9 cellular contexts compared by ENCODE assay signal in the genomic region with DNA sequence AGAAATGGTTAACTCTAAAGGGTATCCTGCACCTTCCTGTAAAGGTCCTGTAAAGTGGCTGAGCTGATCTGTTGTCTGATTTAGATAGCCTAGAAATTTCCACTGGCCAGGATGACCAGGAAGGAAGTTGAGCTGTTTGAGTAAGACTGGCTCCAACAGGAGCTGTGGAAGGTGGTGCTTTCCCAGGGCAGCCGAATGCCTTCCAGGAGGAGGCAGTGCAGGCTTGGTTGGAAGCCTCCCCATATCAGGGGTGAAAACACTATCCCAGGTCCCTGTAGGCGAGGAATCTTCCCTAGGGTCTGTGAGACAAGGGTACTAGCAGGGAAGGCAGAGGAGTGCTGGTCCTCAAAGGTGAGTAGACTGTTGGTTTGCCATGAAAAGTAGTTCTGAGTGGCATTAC.
DNase-seq lines count a peak whose midpoint lies in the region; ATAC-seq, FAIRE-seq and TF ChIP-seq lines count a peak whose summit lies in the region.
"Had no signal": no experiment of that assay in that cellular context is flagged by ENCODE, and none has a peak within 500 bp of the region (broad histone marks: within the 10 kb centered on the region; RNA-seq: fewer than 3 reads in every experiment).

No MANE protein-coding gene starts in this region.

- no peak for TF ChIP-seq POLR2A in endothelial cell of umbilical vein (IDR thresholded peaks at IDR 0.05; ENCODE audit: low read depth, low read length)

- peak; percentile 91 for FAIRE-seq in endothelial cell of umbilical vein (lab: Jason Lieb, UNC)

- H3K4me3 ChIP-seq in BJ (ENCODE audit: low read depth, low read length) (no peak overlapping the region), endothelial cell of umbilical vein (replicated peaks in 1 of 3; ENCODE audit: insufficient read depth in 1 of 3, low read depth in 1 of 3, low read length in 3 of 3) (no peak overlapping the region)
- H3K4me3 ChIP-seq in naive thymus-derived CD4-positive, alpha-beta T cell (ENCODE audit: low read length): no peak overlapping the region

- H3K9me3 Mint-ChIP-seq in naive thymus-derived CD4-positive, alpha-beta T cell: no peaks in the 10 kb centered on the region
- no peaks in the 10 kb centered on the region for H3K9me3 Mint-ChIP-seq in CD4-positive, alpha-beta T cell

- H3K27me3 Mint-ChIP-seq in naive thymus-derived CD4-positive, alpha-beta T cell: peaks cover 0 to 21% (median 0%) of the 10 kb centered on the region in 5 donors
- H3K27me3 Mint-ChIP-seq in CD4-positive, alpha-beta T cell: no peaks in the 10 kb centered on the region

- H4K20me1 ChIP-seq in endothelial cell of umbilical vein (replicated peaks; ENCODE audit: control insufficient read depth, extremely low read depth, insufficient read depth, low read length): no peaks in the 10 kb centered on the region

- H3K9me1 ChIP-seq in endothelial cell of umbilical vein (replicated peaks; ENCODE audit: control insufficient read depth, extremely low read depth, insufficient read depth, low read length): no peaks in the 10 kb centered on the region

- POLR2A ChIA-PET in BJ (lab: Charles Lee): no interaction called here
- POLR2A ChIA-PET in endothelial cell of umbilical vein (lab: Charles Lee): no interaction called here
- POLR2A ChIA-PET in naive thymus-derived CD4-positive, alpha-beta T cell (lab: Charles Lee): no interaction called here
- POLR2A ChIA-PET in CD4-positive, alpha-beta T cell (lab: Charles Lee): interaction anchor here (0.9 kb wide), 1 partner anchor 14 kb away, joined by 3 read pairs; no protein-coding TSS in a partner anchor

- H3K4me3 Mint-ChIP-seq in naive thymus-derived CD4-positive, alpha-beta T cell: no peak overlapping the region
- no peak overlapping the region for H3K4me3 Mint-ChIP-seq in CD4-positive, alpha-beta T cell

- intact Hi-C loops in endothelial cell of umbilical vein (cut with micrococcal nuclease): loop anchor here (1.0 kb wide), 2 partner anchors 98 to 119 kb away; partner anchors contain the start of gene LIX1
- intact Hi-C loops in naive thymus-derived CD4-positive, alpha-beta T cell (cut with micrococcal nuclease): no loop called here
- intact Hi-C loops in CD4-positive, alpha-beta T cell (cut with DNase I, micrococcal nuclease): no loop called here

- peaks cover 5% of the 10 kb centered on the region for H3K4me1 ChIP-seq in endothelial cell of umbilical vein (ENCODE audit: control insufficient read depth, extremely low read depth, insufficient read depth, low read length)
- H3K4me1 ChIP-seq in naive thymus-derived CD4-positive, alpha-beta T cell (ENCODE audit: control insufficient read depth in 2 of 2, insufficient read depth in 2 of 2, low read length in 2 of 2): no peaks in the 10 kb centered on the region

- dilution Hi-C loops in endothelial cell of umbilical vein (cut with MboI; ENCODE audit: extremely low pct_ligation_motif_present, low sequenced_read_pairs): no loop called here

- no peak overlapping the region for H3K9ac ChIP-seq in endothelial cell of umbilical vein (replicated peaks; ENCODE audit: extremely low read depth, insufficient read depth, low read length)

- ATAC-seq in naive thymus-derived CD4-positive, alpha-beta T cell: peak; percentile 16
- no peak for ATAC-seq in HG03196 (IDR thresholded peaks at IDR 0.05; ENCODE audit: unreplicated experiment)
- no peak for ATAC-seq in CD4-positive, alpha-beta T cell (ENCODE audit: poor library complexity)
- ATAC-seq in GM21447 (IDR thresholded peaks at IDR 0.05; ENCODE audit: unreplicated experiment): no peak

- H3K27ac ChIP-seq in endothelial cell of umbilical vein (ENCODE audit: insufficient read depth, low read depth, low read length): no peak overlapping the region
- no peak overlapping the region for H3K27ac ChIP-seq in naive thymus-derived CD4-positive, alpha-beta T cell (ENCODE audit: low read depth, low read length)
- no peak overlapping the region for H3K27ac ChIP-seq in CD4-positive, alpha-beta T cell (ENCODE audit: low read depth, low read length)

- peaks cover 0 to 4% (median 0%) of the 10 kb centered on the region in 7 donors for H3K4me1 Mint-ChIP-seq in naive thymus-derived CD4-positive, alpha-beta T cell
- H3K4me1 Mint-ChIP-seq in CD4-positive, alpha-beta T cell (ENCODE audit: low read depth): no peaks in the 10 kb centered on the region

- no peaks in the 10 kb centered on the region for H3K36me3 Mint-ChIP-seq in naive thymus-derived CD4-positive, alpha-beta T cell
- H3K36me3 Mint-ChIP-seq in CD4-positive, alpha-beta T cell (ENCODE audit: low read depth): no peaks in the 10 kb centered on the region

- H3K27ac Mint-ChIP-seq in naive thymus-derived CD4-positive, alpha-beta T cell: no peak overlapping the region
- no peak overlapping the region for H3K27ac Mint-ChIP-seq in CD4-positive, alpha-beta T cell

- TF ChIP-seq CTCF in BJ (IDR thresholded peaks at IDR 0.05; ENCODE audit: insufficient read depth, low read depth, low read length) (peak; percentile 21; the same call in 1 of the 2 replicates), LNCAP (IDR thresholded peaks at IDR 0.05) (peak; percentile 52), endothelial cell of umbilical vein (IDR thresholded peaks at IDR 0.05; ENCODE audit: extremely low read depth in 1 of 2, insufficient read depth in 1 of 2, low read depth in 1 of 2, low read length in 2 of 2) (peak; percentile 28 to 55)
- no peak for TF ChIP-seq CTCF in CD4-positive, alpha-beta T cell (IDR thresholded peaks at IDR 0.05)

- H3K36me3 ChIP-seq in BJ (ENCODE audit: control insufficient read depth, insufficient read depth, low read length) (no peaks in the 10 kb centered on the region), endothelial cell of umbilical vein (ENCODE audit: control insufficient read depth in 2 of 2, extremely low read depth in 1 of 2, insufficient read depth in 2 of 2, low read length in 2 of 2) (no peaks in the 10 kb centered on the region)
- no peaks in the 10 kb centered on the region for H3K36me3 ChIP-seq in naive thymus-derived CD4-positive, alpha-beta T cell (ENCODE audit: control insufficient read depth in 2 of 3, insufficient read depth in 3 of 3, low read length in 3 of 3)

- no peaks in the 10 kb centered on the region for H3K9me3 ChIP-seq in endothelial cell of umbilical vein (replicated peaks; ENCODE audit: control insufficient read depth, insufficient read depth, low read length)
- no peaks in the 10 kb centered on the region for H3K9me3 ChIP-seq in naive thymus-derived CD4-positive, alpha-beta T cell (ENCODE audit: control insufficient read depth in 2 of 3, low read length in 3 of 3)
- no peaks in the 10 kb centered on the region for H3K9me3 ChIP-seq in CD4-positive, alpha-beta T cell (ENCODE audit: control insufficient read depth, low read length)

- H3K27me3 ChIP-seq in BJ (ENCODE audit: control insufficient read depth, insufficient read depth, low read length) (peaks cover 1% of the 10 kb centered on the region; the same call in 1 of the 2 replicates), endothelial cell of umbilical vein (ENCODE audit: control insufficient read depth in 2 of 2, insufficient read depth in 2 of 2, low read length in 2 of 2) (peaks cover 2 to 15% of the 10 kb centered on the region in 2 experiments)
- no peaks in the 10 kb centered on the region for H3K27me3 ChIP-seq in naive thymus-derived CD4-positive, alpha-beta T cell (ENCODE audit: control insufficient read depth in 2 of 2, insufficient read depth in 2 of 2, low read length in 2 of 2)
- no peaks in the 10 kb centered on the region for H3K27me3 ChIP-seq in CD4-positive, alpha-beta T cell (ENCODE audit: control insufficient read depth, insufficient read depth, low read length)

- no peak overlapping the region for H2AFZ ChIP-seq in endothelial cell of umbilical vein (ENCODE audit: low read depth, low read length)

- no peaks in the 10 kb centered on the region for H3K79me2 ChIP-seq in endothelial cell of umbilical vein (ENCODE audit: control insufficient read depth, insufficient read depth, low read length)

- H3K4me2 ChIP-seq in endothelial cell of umbilical vein (ENCODE audit: insufficient read depth, low read length): no peak overlapping the region

- CTCF ChIA-PET in BJ (lab: Yijun Ruan, JAX) (interaction anchor here (1.1 to 1.5 kb wide), 3 partner anchors 12 to 175 kb away, joined by 3 to 7 read pairs (median 5); no protein-coding TSS in a partner anchor), endothelial cell of umbilical vein (lab: Charles Lee) (interaction anchor here (0.7 to 4.7 kb wide), 10 partner anchors 10 to 292 kb away, joined by 3 to 38 read pairs (median 5); partner anchors contain the start of gene LIX1)
- CTCF ChIA-PET in naive thymus-derived CD4-positive, alpha-beta T cell (lab: Charles Lee): interaction anchor here (1.0 kb wide), 1 partner anchor 173 kb away, joined by 4 read pairs; no protein-coding TSS in a partner anchor
- CTCF ChIA-PET in CD4-positive, alpha-beta T cell (lab: Charles Lee): no interaction called here

- DNase-seq in BJ (ENCODE audit: low read depth) (no peak), endothelial cell of umbilical vein (ENCODE audit: low read depth, low spot score) (peak; percentile 66), GF-D8 (lab: John Stamatoyannopoulos, UW) (no peak)
- DNase-seq in naive thymus-derived CD4-positive, alpha-beta T cell: no peak
- no peak for DNase-seq in CD4-positive, alpha-beta T cell
- DNase-seq: central memory CD4-positive, alpha-beta T cell had no signal

- no TSS peak for BruUV-seq in endothelial cell of umbilical vein (replicated peaks; lab: Mats Ljungman, UMichigan)

TF ChIP-seq in endothelial cell of umbilical vein, 7 proteins besides CTCF, POLR2A, EP300 and RAD21:
- TF ChIP-seq MYC (IDR thresholded peaks at IDR 0.05; ENCODE audit: low read depth, low read length): no peak
- TF ChIP-seq POLR2AphosphoS5 (IDR thresholded peaks at IDR 0.05; ENCODE audit: insufficient read depth, low read depth, low read length): no peak
- TF ChIP-seq, protein P1, sequence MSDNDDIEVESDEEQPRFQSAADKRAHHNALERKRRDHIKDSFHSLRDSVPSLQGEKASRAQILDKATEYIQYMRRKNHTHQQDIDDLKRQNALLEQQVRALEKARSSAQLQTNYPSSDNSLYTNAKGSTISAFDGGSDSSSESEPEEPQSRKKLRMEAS (IDR thresholded peaks at IDR 0.05; ENCODE audit: insufficient read depth, insufficient read length): no peak
- no peak for TF ChIP-seq FOS (IDR thresholded peaks at IDR 0.05; ENCODE audit: borderline replicate concordance, insufficient read depth, low read length)
- no peak for TF ChIP-seq JUN (IDR thresholded peaks at IDR 0.05; ENCODE audit: borderline replicate concordance, insufficient read depth, insufficient read length, low read depth)
- no peak for TF ChIP-seq GATA2 (IDR thresholded peaks at IDR 0.05; ENCODE audit: insufficient read depth, insufficient read length, low read depth, low read length)
- no peak for TF ChIP-seq EZH2 (IDR thresholded peaks at IDR 0.05; ENCODE audit: borderline replicate concordance, low read depth, low read length, severe bottlenecking)
